10 cellular contexts compared by ENCODE assay signal in genomic region chr14:75333523-75334190, GRCh38. TPM values are rescaled to one million over a fixed set of nuclear protein-coding genes. Genes with fewer than 3 reads are reported as not detected.
A peak's percentile ranks its signal among the peaks of the same experiment; 100 is the strongest.
DNase-seq lines count a peak whose midpoint lies in the region; ATAC-seq and TF ChIP-seq lines count a peak whose summit lies in the region.
"Had no signal": no experiment of that assay in that cellular context is flagged by ENCODE, and none has a peak within 500 bp of the region (broad histone marks: within the 10 kb centered on the region; RNA-seq: fewer than 3 reads in every experiment).

No MANE protein-coding gene starts in this region.

- no peaks in the 10 kb centered on the region for H3K9me3 Mint-ChIP-seq in T-helper 1 cell treated with Interleukin-12 subunit alpha and Interleukin-12 subunit beta and Interleukin-4 antibody, amounts not matched to agents 30 μg/mL and 1 μg/mL, for 36 hours
- H3K9me3 Mint-ChIP-seq in activated T-helper 1 cell treated with anti-CD3 and anti-CD28 coated beads, Interleukin-12 subunit alpha, Interleukin-12 subunit beta, Interleukin-2, Interleukin-4 antibody, amounts not matched to agents 30 ng/mL and 10 ng/mL and 1 ng/mL, durations not matched to agents 14 hours and 24 hours and 36 hours, result peaks cover 3% of the 10 kb centered on the region

- H3K36me3 Mint-ChIP-seq in T-helper 1 cell treated with Interleukin-12 subunit alpha and Interleukin-12 subunit beta and Interleukin-4 antibody, amounts not matched to agents 30 μg/mL and 1 μg/mL, for 36 hours (ENCODE audit: low read depth), result peaks cover 3% of the 10 kb centered on the region
- no peaks in the 10 kb centered on the region for H3K36me3 Mint-ChIP-seq in activated T-helper 1 cell treated with anti-CD3 and anti-CD28 coated beads, Interleukin-12 subunit alpha, Interleukin-12 subunit beta, Interleukin-2, Interleukin-4 antibody, amounts not matched to agents 30 ng/mL and 10 ng/mL and 1 ng/mL, durations not matched to agents 14 hours and 24 hours and 36 hours (ENCODE audit: low read depth)

- DNase-seq in T-helper 1 cell, result no peak
- no peak for DNase-seq in activated T-helper 1 cell treated with anti-CD3 and anti-CD28 coated beads, Interleukin-12 subunit alpha, Interleukin-12 subunit beta, Interleukin-2, Interleukin-4 antibody, amounts not matched to agents 30 ng/mL and 10 ng/mL and 1 ng/mL, durations not matched to agents 14 hours and 24 hours and 36 hours (ENCODE audit: low spot score)
- peak in 1 of 2 donors; percentile 80 for DNase-seq in suprapubic skin (ENCODE audit: low spot score in 2 of 2)
- DNase-seq in NCI-H526 treated with DMSO at 0.1 percent for 48 hours (lab: John Stamatoyannopoulos, UW), result no peak
- DNase-seq: 8988T, NCI-H1417 treated with DMSO at 0.1 percent for 48 hours had no signal

- H3K4me3 ChIP-seq in suprapubic skin, result no peak overlapping the region

- H3K36me3 ChIP-seq in suprapubic skin, result no peaks in the 10 kb centered on the region

- no peak for TF ChIP-seq CTCF in suprapubic skin (IDR thresholded peaks at IDR 0.05)

- H3K27me3 ChIP-seq in layer of hippocampus (ENCODE audit: control insufficient read depth, insufficient read depth, low read length) (no peaks in the 10 kb centered on the region), suprapubic skin (no peaks in the 10 kb centered on the region)

- peak overlapping the region; percentile 90 for H3K27ac Mint-ChIP-seq in T-helper 1 cell treated with Interleukin-12 subunit alpha and Interleukin-12 subunit beta and Interleukin-4 antibody, amounts not matched to agents 30 μg/mL and 1 μg/mL, for 36 hours
- H3K27ac Mint-ChIP-seq in activated T-helper 1 cell treated with anti-CD3 and anti-CD28 coated beads, Interleukin-12 subunit alpha, Interleukin-12 subunit beta, Interleukin-2, Interleukin-4 antibody, amounts not matched to agents 30 ng/mL and 10 ng/mL and 1 ng/mL, durations not matched to agents 14 hours and 24 hours and 36 hours, result peak overlapping the region; percentile 79

- H3K9me3 ChIP-seq in suprapubic skin, result no peaks in the 10 kb centered on the region

- peak overlapping the region; percentile 38 for H3K27ac ChIP-seq in layer of hippocampus (ENCODE audit: low read depth, low read length)
- peak overlapping the region; percentile 79 for H3K27ac ChIP-seq in suprapubic skin

- H3K4me1 Mint-ChIP-seq in T-helper 1 cell treated with Interleukin-12 subunit alpha and Interleukin-12 subunit beta and Interleukin-4 antibody, amounts not matched to agents 30 μg/mL and 1 μg/mL, for 36 hours (ENCODE audit: low read depth), result peaks cover 22% of the 10 kb centered on the region
- peaks cover 22% of the 10 kb centered on the region for H3K4me1 Mint-ChIP-seq in activated T-helper 1 cell treated with anti-CD3 and anti-CD28 coated beads, Interleukin-12 subunit alpha, Interleukin-12 subunit beta, Interleukin-2, Interleukin-4 antibody, amounts not matched to agents 30 ng/mL and 10 ng/mL and 1 ng/mL, durations not matched to agents 14 hours and 24 hours and 36 hours (ENCODE audit: low read depth)

- peaks cover 11% of the 10 kb centered on the region for H3K4me1 ChIP-seq in suprapubic skin

- peak overlapping the region; percentile 72 for H3K4me3 Mint-ChIP-seq in T-helper 1 cell treated with Interleukin-12 subunit alpha and Interleukin-12 subunit beta and Interleukin-4 antibody, amounts not matched to agents 30 μg/mL and 1 μg/mL, for 36 hours
- H3K4me3 Mint-ChIP-seq in activated T-helper 1 cell treated with anti-CD3 and anti-CD28 coated beads, Interleukin-12 subunit alpha, Interleukin-12 subunit beta, Interleukin-2, Interleukin-4 antibody, amounts not matched to agents 30 ng/mL and 10 ng/mL and 1 ng/mL, durations not matched to agents 14 hours and 24 hours and 36 hours, result peak overlapping the region; percentile 70

- no peak for TF ChIP-seq EP300 in suprapubic skin (IDR thresholded peaks at IDR 0.05)

- 74% methylated on average over 27 of the region's 27 CpGs for WGBS in suprapubic skin

- peaks cover 22% of the 10 kb centered on the region for H3K27me3 Mint-ChIP-seq in T-helper 1 cell treated with Interleukin-12 subunit alpha and Interleukin-12 subunit beta and Interleukin-4 antibody, amounts not matched to agents 30 μg/mL and 1 μg/mL, for 36 hours (ENCODE audit: low read depth)
- peaks cover 8% of the 10 kb centered on the region for H3K27me3 Mint-ChIP-seq in activated T-helper 1 cell treated with anti-CD3 and anti-CD28 coated beads, Interleukin-12 subunit alpha, Interleukin-12 subunit beta, Interleukin-2, Interleukin-4 antibody, amounts not matched to agents 30 ng/mL and 10 ng/mL and 1 ng/mL, durations not matched to agents 14 hours and 24 hours and 36 hours (ENCODE audit: insufficient read depth)

- ATAC-seq in HG03439 (IDR thresholded peaks at IDR 0.05; ENCODE audit: unreplicated experiment) (no peak), GM19455 (IDR thresholded peaks at IDR 0.05; ENCODE audit: unreplicated experiment) (no peak)

- intact Hi-C loops in activated T-helper 1 cell treated with anti-CD3 and anti-CD28 coated beads, Interleukin-12 subunit alpha, Interleukin-12 subunit beta, Interleukin-2, Interleukin-4 antibody, amounts not matched to agents 30 ng/mL and 10 ng/mL and 1 ng/mL, durations not matched to agents 14 hours and 24 hours and 36 hours (cut with micrococcal nuclease), result no loop called here

- TF ChIP-seq POLR2A in suprapubic skin (IDR thresholded peaks at IDR 0.05), result no peak

RNA-seq across cellular contexts. Expression of gene FOS, which starts 55.0 kb away (rescaled TPM):
- 40.9 and 41.9 TPM in 2 replicates for total RNA-seq in activated T-helper 1 cell treated with anti-CD3 and anti-CD28 coated beads, Interleukin-12 subunit alpha, Interleukin-12 subunit beta, Interleukin-2, Interleukin-4 antibody, amounts not matched to agents 30 ng/mL and 10 ng/mL and 1 ng/mL, durations not matched to agents 14 hours and 24 hours and 36 hours
- 1,000 to 10,000 TPM; 2,120 to 3,987 (median 3,212) TPM for total RNA-seq in suprapubic skin

Comparison
In these comparisons a context has a peak if more than half of its experiments do, and no peak if none do; other contexts are left out.
1. RNA of gene FOS, which starts 55.0 kb away (total RNA-seq): 2,120 to 3,987 TPM in suprapubic skin; 40.9 to 41.9 TPM in activated T-helper 1 cell treated with anti-CD3 and anti-CD28 coated beads, Interleukin-12 subunit alpha, Interleukin-12 subunit beta, Interleukin-2, Interleukin-4 antibody, amounts not matched to agents 30 ng/mL and 10 ng/mL and 1 ng/mL, durations not matched to agents 14 hours and 24 hours and 36 hours; every median in the first group is over 10 times any median in the second.